In genomic region chr14:95713596-95714371, GRCh38 we compare ENCODE assay signal across 11 cellular contexts. TPM values are rescaled to one million over a fixed set of nuclear protein-coding genes. Genes with fewer than 3 reads are reported as not detected.
A peak's percentile ranks its signal among the peaks of the same experiment; 100 is the strongest.
DNase-seq lines count a peak whose midpoint lies in the region; ATAC-seq and TF ChIP-seq lines count a peak whose summit lies in the region.
"Had no signal": no experiment of that assay in that cellular context is flagged by ENCODE, and none has a peak within 500 bp of the region (broad histone marks: within the 10 kb centered on the region; RNA-seq: fewer than 3 reads in every experiment).

Gene TCL1A, minus strand, starts transcription at chr14:95714125. Its CDS starts 59 bp downstream, at chr14:95714066.

- ATAC-seq in GM19397 (IDR thresholded peaks at IDR 0.05; ENCODE audit: unreplicated experiment) (peak; percentile 83), HG02938 (IDR thresholded peaks at IDR 0.05; ENCODE audit: unreplicated experiment) (peak; percentile 75)

- no peaks in the 10 kb centered on the region for H3K4me1 Mint-ChIP-seq in HFFc6 (ENCODE audit: low read depth)
- H3K4me1 Mint-ChIP-seq: activated CD4-positive, alpha-beta T cell treated with anti-CD3 and anti-CD28 coated beads, Interleukin-2, amount 10 ng/mL, durations not matched to agents 24 days and 14 days had no signal

- TF ChIP-seq CTCF in GM12873 (IDR thresholded peaks at IDR 0.05; ENCODE audit: insufficient read depth, low read depth, low read length, missing control alignments) (peak; percentile 59), HFFc6 (IDR thresholded peaks at IDR 0.05) (no peak)

- H3K9me3 Mint-ChIP-seq in HFFc6, result peaks cover 35% of the 10 kb centered on the region
- H3K9me3 Mint-ChIP-seq: activated CD4-positive, alpha-beta T cell treated with anti-CD3 and anti-CD28 coated beads, Interleukin-2, amount 10 ng/mL, durations not matched to agents 24 days and 14 days had no signal

- TF ChIP-seq POLR2A in Raji (IDR thresholded peaks at IDR 0.05; ENCODE audit: insufficient read depth, low read depth, low read length), result peak; percentile 97

- no peaks in the 10 kb centered on the region for H3K36me3 Mint-ChIP-seq in HFFc6 (ENCODE audit: low read depth)

- no peak within 1 kb of the TSS for H3K27ac Mint-ChIP-seq in HFFc6
- H3K27ac Mint-ChIP-seq: activated CD4-positive, alpha-beta T cell treated with anti-CD3 and anti-CD28 coated beads, Interleukin-2, amount 10 ng/mL, durations not matched to agents 24 days and 14 days had no signal

- no peak for DNase-seq in activated CD8-positive, alpha-beta memory T cell treated with anti-CD3 and anti-CD28 coated beads, Interleukin-2, amount 50 U/mL, for 4 hours
- DNase-seq in NCI-H446 (lab: John Stamatoyannopoulos, UW), result no peak
- no peak for DNase-seq in DMS79 (lab: John Stamatoyannopoulos, UW)
- no peak for DNase-seq in HFFc6
- DNase-seq: activated CD4-positive, alpha-beta T cell treated with anti-CD3 and anti-CD28 coated beads, Interleukin-2, amount 10 ng/mL, durations not matched to agents 24 days and 14 days; KBM-7 had no signal

- no peak within 1 kb of the TSS for H3K4me3 Mint-ChIP-seq in HFFc6
- H3K4me3 Mint-ChIP-seq: activated CD4-positive, alpha-beta T cell treated with anti-CD3 and anti-CD28 coated beads, Interleukin-2, amount 10 ng/mL, durations not matched to agents 24 days and 14 days had no signal

- H3K27me3 Mint-ChIP-seq in HFFc6 (ENCODE audit: insufficient read depth), result no peaks in the 10 kb centered on the region; the same call in none of the 2 replicates

RNA-seq across cellular contexts. Expression of gene TCL1A, which starts in this region (rescaled TPM):
- not detected for total RNA-seq in HFFc6 (2021; fragmentation: NEBNext Ultra II Directional; extraction: Animal tissue kit (Norgen Biotek cat#: 25700))
- total RNA-seq: activated CD4-positive, alpha-beta T cell treated with anti-CD3 and anti-CD28 coated beads, Interleukin-2, amount 10 ng/mL, durations not matched to agents 24 days and 14 days; fibroblast of villous mesenchyme had no signal
